In the genomic region with DNA sequence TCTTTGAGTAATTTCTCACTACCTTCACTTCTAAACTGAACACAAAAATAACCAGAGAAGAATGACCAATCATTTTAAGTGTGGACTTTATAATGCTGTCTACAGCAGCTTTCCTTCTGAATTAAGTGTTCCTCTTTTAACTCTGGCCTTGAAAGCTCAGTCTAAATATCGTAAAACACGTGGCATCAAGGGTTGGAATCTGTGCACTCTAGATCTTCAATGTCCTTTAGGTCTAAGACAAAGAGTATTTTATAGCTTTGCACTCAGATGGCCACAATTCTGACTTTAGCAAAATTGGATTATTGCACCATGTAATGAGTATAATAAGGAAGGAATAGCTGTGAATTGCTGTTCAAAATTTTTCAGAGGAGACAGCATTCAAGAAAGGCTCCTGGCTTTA, we compare ENCODE assay signal across 19 cellular contexts.
"Had no signal": no experiment of that assay in that cellular context is flagged by ENCODE, and none has a peak within 500 bp of the region (broad histone marks: within the 10 kb centered on the region; RNA-seq: fewer than 3 reads in every experiment).

No MANE protein-coding gene starts in this region.

- H3K27ac ChIP-seq: SJSA1, SK-N-MC had no signal

- H3K9me3 ChIP-seq: MG63, SJSA1 had no signal

- H3K36me3 ChIP-seq: MG63, SJSA1 had no signal

- DNase-seq: KBM-7, MG63, NCI-H1092, NCI-H1105 treated with DMSO at 0.1 percent for 48 hours, NCI-H1417 treated with DMSO at 0.1 percent for 48 hours, NCI-H146, NCI-H1694 treated with DMSO at 0.1 percent for 48 hours, NCI-H1930, NCI-H2081, NCI-H2107, NCI-H2227 treated with DMSO at 0.1 percent for 48 hours, NCI-H524, NCI-H526 treated with DMSO at 0.1 percent for 48 hours, NCI-H748 treated with DMSO at 0.1 percent for 48 hours, Right ventricle myocardium superior, RPMI8226, SIG-M5 had no signal

- H3K27me3 ChIP-seq: SJSA1 had no signal

- H3K4me1 ChIP-seq: SJSA1 had no signal

- H3K4me3 ChIP-seq: MG63, SJSA1, SK-N-MC had no signal
